ENCODE assay signal across 10 cellular contexts in the genomic region with DNA sequence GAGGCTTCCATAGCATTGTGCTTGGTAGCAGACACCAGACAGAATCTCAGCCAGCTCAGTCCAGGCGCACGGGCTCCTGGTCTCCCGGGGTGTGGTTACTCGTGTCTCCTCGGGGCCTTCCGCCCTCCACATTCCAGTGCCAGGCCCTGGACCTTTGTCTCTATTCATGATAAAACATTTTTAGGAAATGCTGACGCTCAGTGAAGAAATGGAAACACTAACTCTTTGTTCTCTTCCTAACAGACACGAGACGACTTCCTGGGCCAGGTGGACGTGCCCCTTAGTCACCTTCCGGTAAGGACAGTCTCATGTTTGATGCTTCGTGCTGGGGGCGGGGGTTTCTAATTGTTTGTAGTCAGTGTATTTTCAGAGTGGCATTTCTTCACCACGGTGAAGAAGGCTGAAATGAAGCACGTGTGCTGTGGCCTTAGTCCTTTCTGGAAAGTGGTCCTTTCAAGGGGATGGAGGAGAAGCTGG.
DNase-seq lines count a peak whose midpoint lies in the region; ATAC-seq and TF ChIP-seq lines count a peak whose summit lies in the region.
"Had no signal": no experiment of that assay in that cellular context is flagged by ENCODE, and none has a peak within 500 bp of the region (broad histone marks: within the 10 kb centered on the region; RNA-seq: fewer than 3 reads in every experiment).

No MANE protein-coding gene starts in this region.

- no peak overlapping the region for H3K27ac Mint-ChIP-seq in effector memory CD8-positive, alpha-beta T cell
- H3K27ac Mint-ChIP-seq: activated naive CD8-positive, alpha-beta T cell treated with anti-CD3 and anti-CD28 coated beads for 36 hours had no signal

- peaks cover 0 to 8% of the 10 kb centered on the region in 2 donors for H3K4me1 Mint-ChIP-seq in effector memory CD8-positive, alpha-beta T cell (ENCODE audit: low read depth in 2 of 2)

- TF ChIP-seq CTCF in C4-2B (conservative IDR thresholded peaks at IDR 0.05) (no peak), foreskin keratinocyte (conservative IDR thresholded peaks at IDR 0.05) (no peak), neural cell (IDR thresholded peaks at IDR 0.05; ENCODE audit: poor library complexity, severe bottlenecking) (no peak)

- peaks cover 22% of the 10 kb centered on the region for H3K79me2 ChIP-seq in neural cell (replicated peaks; ENCODE audit: insufficient read depth, low read length)

- no peaks in the 10 kb centered on the region for H3K9me2 ChIP-seq in neural cell (ENCODE audit: insufficient read depth, low read length)

- H3K27ac ChIP-seq in C4-2B (peak overlapping the region; percentile 46), SJSA1 (peak overlapping the region; percentile 79), foreskin keratinocyte (peak overlapping the region; percentile 6), neural cell (ENCODE audit: low read length) (peak overlapping the region; percentile 40)
- H3K27ac ChIP-seq: WERI-Rb-1 had no signal

- no peak overlapping the region for H3K4me2 ChIP-seq in neural cell (ENCODE audit: low read length)

- no peaks in the 10 kb centered on the region for H3K9me3 ChIP-seq in SJSA1 (replicated peaks)
- H3K9me3 ChIP-seq in neural cell (ENCODE audit: low read length): no peaks in the 10 kb centered on the region

- H3K4me3 Mint-ChIP-seq in effector memory CD8-positive, alpha-beta T cell: no peak overlapping the region
- H3K4me3 Mint-ChIP-seq: activated naive CD8-positive, alpha-beta T cell treated with anti-CD3 and anti-CD28 coated beads for 36 hours had no signal

- H3K4me3 ChIP-seq in SJSA1 (no peak overlapping the region), neural cell (ENCODE audit: low read length) (no peak overlapping the region)

- peaks cover 3% of the 10 kb centered on the region for H3F3A ChIP-seq in neural cell (ENCODE audit: insufficient read depth, low read length, poor library complexity, severe bottlenecking)

- no peak overlapping the region for H2AFZ ChIP-seq in neural cell (ENCODE audit: low read depth, low read length)

- H3K36me3 ChIP-seq in SJSA1: peaks cover 13% of the 10 kb centered on the region
- peaks cover 6% of the 10 kb centered on the region for H3K36me3 ChIP-seq in neural cell (ENCODE audit: insufficient read depth, low read length)

- ATAC-seq in foreskin keratinocyte: peak; percentile 46
- ATAC-seq in effector memory CD8-positive, alpha-beta T cell (replicated peaks): no peak
- ATAC-seq in GM21528 (IDR thresholded peaks at IDR 0.05; ENCODE audit: low FRiP score, unreplicated experiment): no peak
- no peak for ATAC-seq in activated CD4-positive, CD25-positive, alpha-beta regulatory T cell treated with anti-CD3 and anti-CD28 coated beads, Interleukin-2, amount 50 U/mL, for 24 hours

- H3K27me3 ChIP-seq in SJSA1 (replicated peaks) (no peaks in the 10 kb centered on the region), foreskin keratinocyte (no peaks in the 10 kb centered on the region), neural cell (ENCODE audit: insufficient read depth, low read depth, low read length) (no peaks in the 10 kb centered on the region)

- H4K20me1 ChIP-seq in neural cell (ENCODE audit: insufficient read depth): no peaks in the 10 kb centered on the region

- DNase-seq in SJSA1 (ENCODE audit: low read depth in 1 of 2, low spot score in 2 of 2): peak; percentile 72 to 81
- peak; percentile 71 to 83 for DNase-seq in foreskin keratinocyte
- DNase-seq in effector memory CD8-positive, alpha-beta T cell: no peak
- no peak for DNase-seq in activated T-cell treated with anti-CD3 and anti-CD28 coated beads for 4 hours
- DNase-seq: activated naive CD8-positive, alpha-beta T cell treated with anti-CD3 and anti-CD28 coated beads for 36 hours; WERI-Rb-1 had no signal

- H3K4me1 ChIP-seq in SJSA1 (replicated peaks): peaks cover 50% of the 10 kb centered on the region
- peaks cover 32% of the 10 kb centered on the region for H3K4me1 ChIP-seq in foreskin keratinocyte

- no peaks in the 10 kb centered on the region for H3K9me3 Mint-ChIP-seq in effector memory CD8-positive, alpha-beta T cell
- H3K9me3 Mint-ChIP-seq: activated naive CD8-positive, alpha-beta T cell treated with anti-CD3 and anti-CD28 coated beads for 36 hours had no signal

- no peak overlapping the region for H3K9ac ChIP-seq in neural cell (ENCODE audit: low read length)

- peaks cover 2% of the 10 kb centered on the region for H3K36me3 Mint-ChIP-seq in effector memory CD8-positive, alpha-beta T cell (ENCODE audit: insufficient read depth)
- H3K36me3 Mint-ChIP-seq: activated naive CD8-positive, alpha-beta T cell treated with anti-CD3 and anti-CD28 coated beads for 36 hours had no signal

- peaks cover 6 to 19% of the 10 kb centered on the region in 2 donors for H3K27me3 Mint-ChIP-seq in effector memory CD8-positive, alpha-beta T cell
- H3K27me3 Mint-ChIP-seq: activated naive CD8-positive, alpha-beta T cell treated with anti-CD3 and anti-CD28 coated beads for 36 hours had no signal

- no peak for TF ChIP-seq EP300 in neural cell (conservative IDR thresholded peaks at IDR 0.05; ENCODE audit: poor library complexity, severe bottlenecking)

- no peak for TF ChIP-seq RAD21 in neural cell (conservative IDR thresholded peaks at IDR 0.05)

TF ChIP-seq in neural cell, 6 proteins besides CTCF, POLR2A, EP300 and RAD21:
- TF ChIP-seq EZH2 (IDR thresholded peaks at IDR 0.05; ENCODE audit: borderline replicate concordance, insufficient read depth, low read length, poor library complexity, severe bottlenecking) (no peak), MXI1 (conservative IDR thresholded peaks at IDR 0.05; ENCODE audit: poor library complexity, severe bottlenecking) (no peak), TAF1 (IDR thresholded peaks at IDR 0.05; ENCODE audit: low read depth) (no peak), SMC3 (conservative IDR thresholded peaks at IDR 0.05; ENCODE audit: poor library complexity) (no peak), POLR2AphosphoS5 (IDR thresholded peaks at IDR 0.05) (no peak)
- TF ChIP-seq, protein P1, sequence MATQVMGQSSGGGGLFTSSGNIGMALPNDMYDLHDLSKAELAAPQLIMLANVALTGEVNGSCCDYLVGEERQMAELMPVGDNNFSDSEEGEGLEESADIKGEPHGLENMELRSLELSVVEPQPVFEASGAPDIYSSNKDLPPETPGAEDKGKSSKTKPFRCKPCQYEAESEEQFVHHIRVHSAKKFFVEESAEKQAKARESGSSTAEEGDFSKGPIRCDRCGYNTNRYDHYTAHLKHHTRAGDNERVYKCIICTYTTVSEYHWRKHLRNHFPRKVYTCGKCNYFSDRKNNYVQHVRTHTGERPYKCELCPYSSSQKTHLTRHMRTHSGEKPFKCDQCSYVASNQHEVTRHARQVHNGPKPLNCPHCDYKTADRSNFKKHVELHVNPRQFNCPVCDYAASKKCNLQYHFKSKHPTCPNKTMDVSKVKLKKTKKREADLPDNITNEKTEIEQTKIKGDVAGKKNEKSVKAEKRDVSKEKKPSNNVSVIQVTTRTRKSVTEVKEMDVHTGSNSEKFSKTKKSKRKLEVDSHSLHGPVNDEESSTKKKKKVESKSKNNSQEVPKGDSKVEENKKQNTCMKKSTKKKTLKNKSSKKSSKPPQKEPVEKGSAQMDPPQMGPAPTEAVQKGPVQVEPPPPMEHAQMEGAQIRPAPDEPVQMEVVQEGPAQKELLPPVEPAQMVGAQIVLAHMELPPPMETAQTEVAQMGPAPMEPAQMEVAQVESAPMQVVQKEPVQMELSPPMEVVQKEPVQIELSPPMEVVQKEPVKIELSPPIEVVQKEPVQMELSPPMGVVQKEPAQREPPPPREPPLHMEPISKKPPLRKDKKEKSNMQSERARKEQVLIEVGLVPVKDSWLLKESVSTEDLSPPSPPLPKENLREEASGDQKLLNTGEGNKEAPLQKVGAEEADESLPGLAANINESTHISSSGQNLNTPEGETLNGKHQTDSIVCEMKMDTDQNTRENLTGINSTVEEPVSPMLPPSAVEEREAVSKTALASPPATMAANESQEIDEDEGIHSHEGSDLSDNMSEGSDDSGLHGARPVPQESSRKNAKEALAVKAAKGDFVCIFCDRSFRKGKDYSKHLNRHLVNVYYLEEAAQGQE (IDR thresholded peaks at IDR 0.05; ENCODE audit: borderline replicate concordance): no peak
TF ChIP-seq in neural cell: peak in this region for 0.

Comparison
In these comparisons a context has a peak if more than half of its experiments do, and no peak if none do; other contexts are left out.
1. H3K27ac ChIP-seq: peak in every context shown above with its lines; median percentile 79 in SJSA1; 46 in C4-2B; 40 in neural cell; 6 in foreskin keratinocyte.
2. DNase-seq: peak in SJSA1 (2 of 2) and foreskin keratinocyte (2 of 2); none in effector memory CD8-positive, alpha-beta T cell (0 of 3) and activated T-cell treated with anti-CD3 and anti-CD28 coated beads for 4 hours (single experiment).